Comparison of ENCODE assay signal across 1 cellular context in genomic region chr14:89960895-89961294, GRCh38.
TF ChIP-seq lines count a peak whose summit lies in the region.

No MANE protein-coding gene starts in this region.

TF ChIP-seq in WTC11, 78 proteins besides CTCF, POLR2A, EP300 and RAD21 (continued from another document):
- TF ChIP-seq AFF4 (CRISPR knock-in tag; IDR thresholded peaks at IDR 0.05; ENCODE audit: borderline replicate concordance) (no peak), RELA (CRISPR knock-in tag; IDR thresholded peaks at IDR 0.05; ENCODE audit: borderline replicate concordance) (no peak), FOXP4 (CRISPR knock-in tag; IDR thresholded peaks at IDR 0.05) (no peak), HMGA2 (CRISPR knock-in tag; IDR thresholded peaks at IDR 0.05) (no peak), NFE2L1 (CRISPR knock-in tag; IDR thresholded peaks at IDR 0.05) (no peak), ZNF263 (CRISPR knock-in tag; IDR thresholded peaks at IDR 0.05; ENCODE audit: low read depth) (no peak), ZNF671 (CRISPR knock-in tag; IDR thresholded peaks at IDR 0.05) (no peak), ZNF416 (CRISPR knock-in tag; IDR thresholded peaks at IDR 0.05) (no peak), MXD4 (CRISPR knock-in tag; IDR thresholded peaks at IDR 0.05; ENCODE audit: borderline replicate concordance) (no peak), ZNF396 (CRISPR knock-in tag; IDR thresholded peaks at IDR 0.05; ENCODE audit: borderline replicate concordance) (no peak), ATF6 (CRISPR knock-in tag; IDR thresholded peaks at IDR 0.05) (no peak), SMAD4 (CRISPR knock-in tag; IDR thresholded peaks at IDR 0.05) (no peak), E2F1 (CRISPR knock-in tag; IDR thresholded peaks at IDR 0.05) (no peak), ZMAT4 (CRISPR knock-in tag; IDR thresholded peaks at IDR 0.05) (no peak), KAT7 (CRISPR knock-in tag; IDR thresholded peaks at IDR 0.05; ENCODE audit: borderline replicate concordance) (no peak)
